14 cellular contexts compared by ENCODE assay signal in genomic region chr16:50692644-50692998, GRCh38. TPM values are rescaled to one million over a fixed set of nuclear protein-coding genes. Genes with fewer than 3 reads are reported as not detected.
A peak's percentile ranks its signal among the peaks of the same experiment; 100 is the strongest.
DNase-seq lines count a peak whose midpoint lies in the region; ATAC-seq and TF ChIP-seq lines count a peak whose summit lies in the region.
"Had no signal": no experiment of that assay in that cellular context is flagged by ENCODE, and none has a peak within 500 bp of the region (broad histone marks: within the 10 kb centered on the region; RNA-seq: fewer than 3 reads in every experiment).

No MANE protein-coding gene starts in this region.

- H3K4me3 Mint-ChIP-seq in activated naive CD4-positive, alpha-beta T cell treated with anti-CD3 and anti-CD28 coated beads, Interleukin-2, amount 10 ng/mL, durations not matched to agents 7 days and 5 days = peak overlapping the region; percentile 40
- peak overlapping the region; percentile 68 for H3K4me3 Mint-ChIP-seq in activated CD4-positive, alpha-beta memory T cell treated with anti-CD3 and anti-CD28 coated beads, Interleukin-2, amount 10 ng/mL, durations not matched to agents 7 days and 5 days
- peak overlapping the region; percentile 80 for H3K4me3 Mint-ChIP-seq in endothelial cell (ENCODE audit: unreplicated experiment)
- peak overlapping the region; percentile 72 for H3K4me3 Mint-ChIP-seq in stimulated activated memory B cell treated with anti-CD40 and anti-IgM and Interleukin-4, amounts not matched to agents 10 μg/mL and 1 μg/mL and 100 μg/mL, for 72 hours

- H3K27me3 Mint-ChIP-seq in activated naive CD4-positive, alpha-beta T cell treated with anti-CD3 and anti-CD28 coated beads, Interleukin-2, amount 10 ng/mL, durations not matched to agents 7 days and 5 days = peaks cover 38% of the 10 kb centered on the region
- H3K27me3 Mint-ChIP-seq in activated CD4-positive, alpha-beta memory T cell treated with anti-CD3 and anti-CD28 coated beads, Interleukin-2, amount 10 ng/mL, durations not matched to agents 7 days and 5 days = peaks cover 7% of the 10 kb centered on the region
- H3K27me3 Mint-ChIP-seq in endothelial cell (ENCODE audit: unreplicated experiment) = peaks cover 20% of the 10 kb centered on the region
- H3K27me3 Mint-ChIP-seq in stimulated activated memory B cell treated with anti-CD40 and anti-IgM and Interleukin-4, amounts not matched to agents 10 μg/mL and 1 μg/mL and 100 μg/mL, for 72 hours = no peaks in the 10 kb centered on the region

- ATAC-seq in stimulated activated memory B cell treated with anti-CD40 and anti-IgM and Interleukin-4, amounts not matched to agents 10 μg/mL and 1 μg/mL and 100 μg/mL, for 72 hours = no peak

- POLR2A ChIA-PET in activated CD4-positive, alpha-beta memory T cell treated with anti-CD3 and anti-CD28 coated beads, Interleukin-2, amount 10 ng/mL, durations not matched to agents 7 days and 5 days (lab: Charles Lee) = no interaction called here

- no peak for DNase-seq in activated naive CD4-positive, alpha-beta T cell treated with anti-CD3 and anti-CD28 coated beads, Interleukin-2, amount 10 ng/mL, durations not matched to agents 7 days and 5 days
- no peak for DNase-seq in activated naive CD4-positive, alpha-beta T cell (lab: John Stamatoyannopoulos, UW)
- no peak for DNase-seq in activated CD4-positive, alpha-beta memory T cell treated with anti-CD3 and anti-CD28 coated beads, Interleukin-2, amount 10 ng/mL, durations not matched to agents 7 days and 5 days
- DNase-seq in endothelial cell (ENCODE audit: low spot score) (no peak), head of caudate nucleus (no peak), NCI-H524 treated with DMSO at 0.1 percent for 48 hours (lab: John Stamatoyannopoulos, UW) (no peak), retina (no peak)
- DNase-seq: effector CD8-positive, alpha-beta T cell; NCI-H446 had no signal

- H3K36me3 Mint-ChIP-seq in activated naive CD4-positive, alpha-beta T cell treated with anti-CD3 and anti-CD28 coated beads, Interleukin-2, amount 10 ng/mL, durations not matched to agents 7 days and 5 days = no peaks in the 10 kb centered on the region
- H3K36me3 Mint-ChIP-seq in activated CD4-positive, alpha-beta memory T cell treated with anti-CD3 and anti-CD28 coated beads, Interleukin-2, amount 10 ng/mL, durations not matched to agents 7 days and 5 days (ENCODE audit: low read depth) = peaks cover 18% of the 10 kb centered on the region
- H3K36me3 Mint-ChIP-seq in endothelial cell (ENCODE audit: low read depth, unreplicated experiment) = peaks cover 15% of the 10 kb centered on the region
- no peaks in the 10 kb centered on the region for H3K36me3 Mint-ChIP-seq in stimulated activated memory B cell treated with anti-CD40 and anti-IgM and Interleukin-4, amounts not matched to agents 10 μg/mL and 1 μg/mL and 100 μg/mL, for 72 hours

- intact Hi-C loops in head of caudate nucleus (cut with DNase I) = no loop called here

- TF ChIP-seq CTCF in endothelial cell (IDR thresholded peaks at IDR 0.05; ENCODE audit: unreplicated experiment) = no peak

- CTCF ChIA-PET in activated naive CD4-positive, alpha-beta T cell treated with anti-CD3 and anti-CD28 coated beads, Interleukin-2, amount 10 ng/mL, durations not matched to agents 7 days and 5 days (lab: Charles Lee) = no interaction called here
- CTCF ChIA-PET in activated CD4-positive, alpha-beta memory T cell treated with anti-CD3 and anti-CD28 coated beads, Interleukin-2, amount 10 ng/mL, durations not matched to agents 7 days and 5 days (lab: Charles Lee) = no interaction called here

- H3K27ac Mint-ChIP-seq in activated naive CD4-positive, alpha-beta T cell treated with anti-CD3 and anti-CD28 coated beads, Interleukin-2, amount 10 ng/mL, durations not matched to agents 7 days and 5 days = no peak overlapping the region
- peak overlapping the region; percentile 8 for H3K27ac Mint-ChIP-seq in activated CD4-positive, alpha-beta memory T cell treated with anti-CD3 and anti-CD28 coated beads, Interleukin-2, amount 10 ng/mL, durations not matched to agents 7 days and 5 days
- no peak overlapping the region for H3K27ac Mint-ChIP-seq in endothelial cell (ENCODE audit: unreplicated experiment)
- H3K27ac Mint-ChIP-seq in stimulated activated memory B cell treated with anti-CD40 and anti-IgM and Interleukin-4, amounts not matched to agents 10 μg/mL and 1 μg/mL and 100 μg/mL, for 72 hours = peak overlapping the region; percentile 75

- H3K9me3 Mint-ChIP-seq in activated naive CD4-positive, alpha-beta T cell treated with anti-CD3 and anti-CD28 coated beads, Interleukin-2, amount 10 ng/mL, durations not matched to agents 7 days and 5 days = no peaks in the 10 kb centered on the region
- no peaks in the 10 kb centered on the region for H3K9me3 Mint-ChIP-seq in activated CD4-positive, alpha-beta memory T cell treated with anti-CD3 and anti-CD28 coated beads, Interleukin-2, amount 10 ng/mL, durations not matched to agents 7 days and 5 days
- H3K9me3 Mint-ChIP-seq in endothelial cell (ENCODE audit: unreplicated experiment) = no peaks in the 10 kb centered on the region
- no peaks in the 10 kb centered on the region for H3K9me3 Mint-ChIP-seq in stimulated activated memory B cell treated with anti-CD40 and anti-IgM and Interleukin-4, amounts not matched to agents 10 μg/mL and 1 μg/mL and 100 μg/mL, for 72 hours

- H3K4me1 Mint-ChIP-seq in activated naive CD4-positive, alpha-beta T cell treated with anti-CD3 and anti-CD28 coated beads, Interleukin-2, amount 10 ng/mL, durations not matched to agents 7 days and 5 days = peaks cover 46% of the 10 kb centered on the region
- H3K4me1 Mint-ChIP-seq in activated CD4-positive, alpha-beta memory T cell treated with anti-CD3 and anti-CD28 coated beads, Interleukin-2, amount 10 ng/mL, durations not matched to agents 7 days and 5 days = peaks cover 54% of the 10 kb centered on the region
- peaks cover 22% of the 10 kb centered on the region for H3K4me1 Mint-ChIP-seq in endothelial cell (ENCODE audit: unreplicated experiment)
- peaks cover 60% of the 10 kb centered on the region for H3K4me1 Mint-ChIP-seq in stimulated activated memory B cell treated with anti-CD40 and anti-IgM and Interleukin-4, amounts not matched to agents 10 μg/mL and 1 μg/mL and 100 μg/mL, for 72 hours

RNA-seq across cellular contexts. Expression of gene NOD2, which starts 0.8 kb away (rescaled TPM):
- 10 to 100 TPM; 20.8 to 24.1 TPM for total RNA-seq in activated CD4-positive, alpha-beta memory T cell treated with anti-CD3 and anti-CD28 coated beads, Interleukin-2, amount 10 ng/mL, durations not matched to agents 7 days and 5 days
- total RNA-seq in endothelial cell (ENCODE audit: unreplicated experiment) = 0.51 TPM
- total RNA-seq: fibroblast of villous mesenchyme had no signal

RNA-seq across cellular contexts. Expression of gene SNX20, which starts 11.5 kb away (rescaled TPM):
- 10 to 100 TPM; 94.7 to 97.7 TPM for total RNA-seq in activated CD4-positive, alpha-beta memory T cell treated with anti-CD3 and anti-CD28 coated beads, Interleukin-2, amount 10 ng/mL, durations not matched to agents 7 days and 5 days
- not detected for total RNA-seq in endothelial cell (ENCODE audit: unreplicated experiment)
- total RNA-seq: fibroblast of villous mesenchyme, LHCN-M2, osteoblast, SJSA1 had no signal

RNA-seq across cellular contexts. Expression of gene CYLD, which starts 49.3 kb away (rescaled TPM):
- total RNA-seq in activated CD4-positive, alpha-beta memory T cell treated with anti-CD3 and anti-CD28 coated beads, Interleukin-2, amount 10 ng/mL, durations not matched to agents 7 days and 5 days = 100 to 1,000 TPM; 235 to 254 TPM
- total RNA-seq in endothelial cell (ENCODE audit: unreplicated experiment) = 30.7 TPM

Comparison
In these comparisons a context has a peak if more than half of its experiments do, and no peak if none do; other contexts are left out.
1. H3K27ac Mint-ChIP-seq: peak in activated CD4-positive, alpha-beta memory T cell treated with anti-CD3 and anti-CD28 coated beads, Interleukin-2, amount 10 ng/mL, durations not matched to agents 7 days and 5 days (single experiment) and stimulated activated memory B cell treated with anti-CD40 and anti-IgM and Interleukin-4, amounts not matched to agents 10 μg/mL and 1 μg/mL and 100 μg/mL, for 72 hours (single experiment); none in activated naive CD4-positive, alpha-beta T cell treated with anti-CD3 and anti-CD28 coated beads, Interleukin-2, amount 10 ng/mL, durations not matched to agents 7 days and 5 days (single experiment) and endothelial cell (single experiment).
2. RNA of gene NOD2, which starts 0.8 kb away (total RNA-seq): 20.8 to 24.1 TPM in activated CD4-positive, alpha-beta memory T cell treated with anti-CD3 and anti-CD28 coated beads, Interleukin-2, amount 10 ng/mL, durations not matched to agents 7 days and 5 days; 0.51 TPM in endothelial cell (single experiment); every median in the first group is over 10 times any median in the second.
3. RNA of gene SNX20, which starts 11.5 kb away (total RNA-seq): 94.7 to 97.7 TPM in activated CD4-positive, alpha-beta memory T cell treated with anti-CD3 and anti-CD28 coated beads, Interleukin-2, amount 10 ng/mL, durations not matched to agents 7 days and 5 days; not detected in endothelial cell (single experiment); every median in the first group is over 10 times any median in the second.
4. Peak in every context shown above with its lines, with median percentiles within 50 percentile points of each other: H3K4me3 Mint-ChIP-seq.